In the genomic region with DNA sequence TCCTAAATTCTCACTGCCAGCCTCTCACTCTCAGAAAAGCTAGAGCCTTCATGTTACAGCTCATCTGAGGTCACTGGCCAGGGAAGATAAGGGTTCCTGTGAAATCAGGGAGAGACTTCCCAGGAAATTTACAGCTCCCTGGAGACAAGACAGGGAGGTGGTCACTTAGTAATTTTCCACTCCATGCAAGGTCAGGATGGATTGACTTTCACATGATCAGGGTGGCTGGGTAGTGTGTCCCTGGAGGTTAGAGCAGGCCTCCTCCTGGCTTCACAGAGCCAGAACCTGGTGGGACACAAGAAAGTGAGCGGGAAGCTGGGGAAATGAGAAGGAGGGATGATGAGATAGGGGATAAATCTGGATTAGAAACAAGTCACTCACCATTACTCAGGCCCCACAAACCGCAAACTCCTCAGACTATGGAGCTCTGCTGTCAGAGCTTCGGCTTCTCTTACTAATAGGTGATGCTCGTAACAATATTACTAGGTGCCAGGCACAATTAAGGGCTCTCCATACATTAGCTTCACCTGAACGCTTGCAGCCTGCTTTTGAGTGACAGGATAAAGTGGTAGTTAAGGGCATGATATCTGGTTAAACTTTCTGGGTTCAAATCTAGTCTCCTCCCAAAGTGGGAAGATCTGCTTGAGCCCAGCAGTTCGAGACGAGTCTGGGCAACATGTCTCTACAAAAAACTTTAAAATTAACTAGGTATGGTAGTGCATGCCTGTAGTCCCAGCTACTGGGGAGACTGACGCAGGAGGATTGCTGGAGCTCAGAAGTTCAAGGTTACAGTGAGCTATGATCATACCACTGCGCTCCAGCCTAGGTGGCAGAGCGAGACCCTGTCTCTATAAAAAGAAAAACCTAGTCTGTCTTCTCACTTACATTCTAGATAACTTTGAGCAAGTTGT, we compare ENCODE assay signal across 1 cellular context.
TF ChIP-seq lines count a peak whose summit lies in the region.

No MANE protein-coding gene starts in this region.

TF ChIP-seq in K562, 482 proteins besides CTCF, POLR2A, EP300 and RAD21 (continued from another document and continues in another):
- TF ChIP-seq, protein P1, sequence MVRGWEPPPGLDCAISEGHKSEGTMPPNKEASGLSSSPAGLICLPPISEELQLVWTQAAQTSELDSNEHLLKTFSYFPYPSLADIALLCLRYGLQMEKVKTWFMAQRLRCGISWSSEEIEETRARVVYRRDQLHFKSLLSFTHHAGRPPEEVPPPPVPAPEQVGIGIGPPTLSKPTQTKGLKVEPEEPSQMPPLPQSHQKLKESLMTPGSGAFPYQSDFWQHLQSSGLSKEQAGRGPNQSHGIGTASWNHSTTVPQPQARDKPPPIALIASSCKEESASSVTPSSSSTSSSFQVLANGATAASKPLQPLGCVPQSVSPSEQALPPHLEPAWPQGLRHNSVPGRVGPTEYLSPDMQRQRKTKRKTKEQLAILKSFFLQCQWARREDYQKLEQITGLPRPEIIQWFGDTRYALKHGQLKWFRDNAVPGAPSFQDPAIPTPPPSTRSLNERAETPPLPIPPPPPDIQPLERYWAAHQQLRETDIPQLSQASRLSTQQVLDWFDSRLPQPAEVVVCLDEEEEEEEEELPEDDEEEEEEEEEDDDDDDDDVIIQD (CRISPR knock-in tag; IDR thresholded peaks at IDR 0.05): no peak
- 0 out of 2 replicates have a peak, but pooled peaks have one; percentile 13 for TF ChIP-seq ESRRA (IDR thresholded peaks at IDR 0.05; ENCODE audit: borderline replicate concordance, low read depth)
- TF ChIP-seq, protein P2, sequence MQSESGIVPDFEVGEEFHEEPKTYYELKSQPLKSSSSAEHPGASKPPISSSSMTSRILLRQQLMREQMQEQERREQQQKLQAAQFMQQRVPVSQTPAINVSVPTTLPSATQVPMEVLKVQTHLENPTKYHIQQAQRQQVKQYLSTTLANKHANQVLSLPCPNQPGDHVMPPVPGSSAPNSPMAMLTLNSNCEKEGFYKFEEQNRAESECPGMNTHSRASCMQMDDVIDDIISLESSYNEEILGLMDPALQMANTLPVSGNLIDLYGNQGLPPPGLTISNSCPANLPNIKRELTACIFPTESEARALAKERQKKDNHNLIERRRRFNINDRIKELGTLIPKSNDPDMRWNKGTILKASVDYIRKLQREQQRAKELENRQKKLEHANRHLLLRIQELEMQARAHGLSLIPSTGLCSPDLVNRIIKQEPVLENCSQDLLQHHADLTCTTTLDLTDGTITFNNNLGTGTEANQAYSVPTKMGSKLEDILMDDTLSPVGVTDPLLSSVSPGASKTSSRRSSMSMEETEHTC (IDR thresholded peaks at IDR 0.05): no peak
- TF ChIP-seq, protein P3, sequence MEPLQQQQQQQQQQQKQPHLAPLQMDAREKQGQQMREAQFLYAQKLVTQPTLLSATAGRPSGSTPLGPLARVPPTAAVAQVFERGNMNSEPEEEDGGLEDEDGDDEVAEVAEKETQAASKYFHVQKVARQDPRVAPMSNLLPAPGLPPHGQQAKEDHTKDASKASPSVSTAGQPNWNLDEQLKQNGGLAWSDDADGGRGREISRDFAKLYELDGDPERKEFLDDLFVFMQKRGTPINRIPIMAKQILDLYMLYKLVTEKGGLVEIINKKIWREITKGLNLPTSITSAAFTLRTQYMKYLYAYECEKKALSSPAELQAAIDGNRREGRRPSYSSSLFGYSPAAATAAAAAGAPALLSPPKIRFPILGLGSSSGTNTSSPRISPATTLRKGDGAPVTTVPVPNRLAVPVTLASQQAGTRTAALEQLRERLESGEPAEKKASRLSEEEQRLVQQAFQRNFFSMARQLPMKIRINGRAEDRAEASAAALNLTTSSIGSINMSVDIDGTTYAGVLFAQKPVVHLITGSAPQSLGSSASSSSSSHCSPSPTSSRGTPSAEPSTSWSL (CRISPR knock-in tag; IDR thresholded peaks at IDR 0.05; ENCODE audit: borderline replicate concordance): no peak
- no peak for TF ChIP-seq ZNF707 (CRISPR knock-in tag; conservative IDR thresholded peaks at IDR 0.05)
- TF ChIP-seq, protein P4, sequence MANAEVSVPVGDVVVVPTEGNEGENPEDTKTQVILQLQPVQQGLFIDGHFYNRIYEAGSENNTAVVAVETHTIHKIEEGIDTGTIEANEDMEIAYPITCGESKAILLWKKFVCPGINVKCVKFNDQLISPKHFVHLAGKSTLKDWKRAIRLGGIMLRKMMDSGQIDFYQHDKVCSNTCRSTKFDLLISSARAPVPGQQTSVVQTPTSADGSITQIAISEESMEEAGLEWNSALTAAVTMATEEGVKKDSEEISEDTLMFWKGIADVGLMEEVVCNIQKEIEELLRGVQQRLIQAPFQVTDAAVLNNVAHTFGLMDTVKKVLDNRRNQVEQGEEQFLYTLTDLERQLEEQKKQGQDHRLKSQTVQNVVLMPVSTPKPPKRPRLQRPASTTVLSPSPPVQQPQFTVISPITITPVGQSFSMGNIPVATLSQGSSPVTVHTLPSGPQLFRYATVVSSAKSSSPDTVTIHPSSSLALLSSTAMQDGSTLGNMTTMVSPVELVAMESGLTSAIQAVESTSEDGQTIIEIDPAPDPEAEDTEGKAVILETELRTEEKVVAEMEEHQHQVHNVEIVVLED (CRISPR knock-in tag; IDR thresholded peaks at IDR 0.05): no peak
- no peak for TF ChIP-seq SUPT5H (IDR thresholded peaks at IDR 0.05)
- TF ChIP-seq NR1H2 (CRISPR knock-in tag; IDR thresholded peaks at IDR 0.05): no peak
- TF ChIP-seq SLC30A9 (CRISPR knock-in tag; IDR thresholded peaks at IDR 0.05): no peak
- TF ChIP-seq CHCHD3 (CRISPR knock-in tag; IDR thresholded peaks at IDR 0.05): no peak
- TF ChIP-seq TFAM (CRISPR knock-in tag; conservative IDR thresholded peaks at IDR 0.05): no peak
- no peak for TF ChIP-seq HMGN3 (IDR thresholded peaks at IDR 0.05; ENCODE audit: borderline replicate concordance, extremely low read depth, insufficient read length, low read depth, low read length)
- TF ChIP-seq TRIM24 (IDR thresholded peaks at IDR 0.05): no peak
- TF ChIP-seq NEUROD1 (IDR thresholded peaks at IDR 0.05; ENCODE audit: borderline replicate concordance, low read depth, low read length, partially characterized antibody): no peak
- no peak for TF ChIP-seq ZNF175 (CRISPR knock-in tag; IDR thresholded peaks at IDR 0.05; ENCODE audit: low read depth)
- TF ChIP-seq, protein P5, sequence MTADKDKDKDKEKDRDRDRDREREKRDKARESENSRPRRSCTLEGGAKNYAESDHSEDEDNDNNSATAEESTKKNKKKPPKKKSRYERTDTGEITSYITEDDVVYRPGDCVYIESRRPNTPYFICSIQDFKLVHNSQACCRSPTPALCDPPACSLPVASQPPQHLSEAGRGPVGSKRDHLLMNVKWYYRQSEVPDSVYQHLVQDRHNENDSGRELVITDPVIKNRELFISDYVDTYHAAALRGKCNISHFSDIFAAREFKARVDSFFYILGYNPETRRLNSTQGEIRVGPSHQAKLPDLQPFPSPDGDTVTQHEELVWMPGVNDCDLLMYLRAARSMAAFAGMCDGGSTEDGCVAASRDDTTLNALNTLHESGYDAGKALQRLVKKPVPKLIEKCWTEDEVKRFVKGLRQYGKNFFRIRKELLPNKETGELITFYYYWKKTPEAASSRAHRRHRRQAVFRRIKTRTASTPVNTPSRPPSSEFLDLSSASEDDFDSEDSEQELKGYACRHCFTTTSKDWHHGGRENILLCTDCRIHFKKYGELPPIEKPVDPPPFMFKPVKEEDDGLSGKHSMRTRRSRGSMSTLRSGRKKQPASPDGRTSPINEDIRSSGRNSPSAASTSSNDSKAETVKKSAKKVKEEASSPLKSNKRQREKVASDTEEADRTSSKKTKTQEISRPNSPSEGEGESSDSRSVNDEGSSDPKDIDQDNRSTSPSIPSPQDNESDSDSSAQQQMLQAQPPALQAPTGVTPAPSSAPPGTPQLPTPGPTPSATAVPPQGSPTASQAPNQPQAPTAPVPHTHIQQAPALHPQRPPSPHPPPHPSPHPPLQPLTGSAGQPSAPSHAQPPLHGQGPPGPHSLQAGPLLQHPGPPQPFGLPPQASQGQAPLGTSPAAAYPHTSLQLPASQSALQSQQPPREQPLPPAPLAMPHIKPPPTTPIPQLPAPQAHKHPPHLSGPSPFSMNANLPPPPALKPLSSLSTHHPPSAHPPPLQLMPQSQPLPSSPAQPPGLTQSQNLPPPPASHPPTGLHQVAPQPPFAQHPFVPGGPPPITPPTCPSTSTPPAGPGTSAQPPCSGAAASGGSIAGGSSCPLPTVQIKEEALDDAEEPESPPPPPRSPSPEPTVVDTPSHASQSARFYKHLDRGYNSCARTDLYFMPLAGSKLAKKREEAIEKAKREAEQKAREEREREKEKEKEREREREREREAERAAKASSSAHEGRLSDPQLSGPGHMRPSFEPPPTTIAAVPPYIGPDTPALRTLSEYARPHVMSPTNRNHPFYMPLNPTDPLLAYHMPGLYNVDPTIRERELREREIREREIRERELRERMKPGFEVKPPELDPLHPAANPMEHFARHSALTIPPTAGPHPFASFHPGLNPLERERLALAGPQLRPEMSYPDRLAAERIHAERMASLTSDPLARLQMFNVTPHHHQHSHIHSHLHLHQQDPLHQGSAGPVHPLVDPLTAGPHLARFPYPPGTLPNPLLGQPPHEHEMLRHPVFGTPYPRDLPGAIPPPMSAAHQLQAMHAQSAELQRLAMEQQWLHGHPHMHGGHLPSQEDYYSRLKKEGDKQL (CRISPR knock-in tag; IDR thresholded peaks at IDR 0.05; ENCODE audit: borderline replicate concordance): no peak
- peak in 1 of 2 experiments; percentile 41; a peak in 1 of 4 replicates for TF ChIP-seq HDAC1 (IDR thresholded peaks at IDR 0.05)
- TF ChIP-seq KLF13 (tag; IDR thresholded peaks at IDR 0.05; ENCODE audit: borderline replicate concordance, low read depth): no peak
- TF ChIP-seq, protein P6, sequence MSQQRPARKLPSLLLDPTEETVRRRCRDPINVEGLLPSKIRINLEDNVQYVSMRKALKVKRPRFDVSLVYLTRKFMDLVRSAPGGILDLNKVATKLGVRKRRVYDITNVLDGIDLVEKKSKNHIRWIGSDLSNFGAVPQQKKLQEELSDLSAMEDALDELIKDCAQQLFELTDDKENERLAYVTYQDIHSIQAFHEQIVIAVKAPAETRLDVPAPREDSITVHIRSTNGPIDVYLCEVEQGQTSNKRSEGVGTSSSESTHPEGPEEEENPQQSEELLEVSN (IDR thresholded peaks at IDR 0.05; ENCODE audit: borderline replicate concordance in 1 of 2, extremely low read depth in 1 of 2, insufficient read depth in 1 of 2, insufficient read length in 1 of 2, low read depth in 1 of 2, low read length in 1 of 2, poor library complexity in 1 of 2, severe bottlenecking in 1 of 2): no peak
- TF ChIP-seq MEF2D (tag; conservative IDR thresholded peaks at IDR 0.05; ENCODE audit: low read depth): no peak
- TF ChIP-seq, protein P7, sequence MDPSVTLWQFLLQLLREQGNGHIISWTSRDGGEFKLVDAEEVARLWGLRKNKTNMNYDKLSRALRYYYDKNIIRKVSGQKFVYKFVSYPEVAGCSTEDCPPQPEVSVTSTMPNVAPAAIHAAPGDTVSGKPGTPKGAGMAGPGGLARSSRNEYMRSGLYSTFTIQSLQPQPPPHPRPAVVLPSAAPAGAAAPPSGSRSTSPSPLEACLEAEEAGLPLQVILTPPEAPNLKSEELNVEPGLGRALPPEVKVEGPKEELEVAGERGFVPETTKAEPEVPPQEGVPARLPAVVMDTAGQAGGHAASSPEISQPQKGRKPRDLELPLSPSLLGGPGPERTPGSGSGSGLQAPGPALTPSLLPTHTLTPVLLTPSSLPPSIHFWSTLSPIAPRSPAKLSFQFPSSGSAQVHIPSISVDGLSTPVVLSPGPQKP (CRISPR knock-in tag; IDR thresholded peaks at IDR 0.05): no peak
- no peak for TF ChIP-seq JUND (IDR thresholded peaks at IDR 0.05; ENCODE audit: borderline replicate concordance, low read depth, low read length)
- no peak for TF ChIP-seq JUND (tag; IDR thresholded peaks at IDR 0.05; ENCODE audit: borderline replicate concordance, low read depth, low read length)
- no peak for TF ChIP-seq SIX5 (IDR thresholded peaks at IDR 0.05; ENCODE audit: borderline replicate concordance in 1 of 2, insufficient read depth in 1 of 2, low read depth in 1 of 2, low read length in 2 of 2)
- TF ChIP-seq SAP30 (IDR thresholded peaks at IDR 0.05; ENCODE audit: borderline replicate concordance, insufficient read depth, low read depth, low read length, poor library complexity, severe bottlenecking): no peak
- TF ChIP-seq, protein P8, sequence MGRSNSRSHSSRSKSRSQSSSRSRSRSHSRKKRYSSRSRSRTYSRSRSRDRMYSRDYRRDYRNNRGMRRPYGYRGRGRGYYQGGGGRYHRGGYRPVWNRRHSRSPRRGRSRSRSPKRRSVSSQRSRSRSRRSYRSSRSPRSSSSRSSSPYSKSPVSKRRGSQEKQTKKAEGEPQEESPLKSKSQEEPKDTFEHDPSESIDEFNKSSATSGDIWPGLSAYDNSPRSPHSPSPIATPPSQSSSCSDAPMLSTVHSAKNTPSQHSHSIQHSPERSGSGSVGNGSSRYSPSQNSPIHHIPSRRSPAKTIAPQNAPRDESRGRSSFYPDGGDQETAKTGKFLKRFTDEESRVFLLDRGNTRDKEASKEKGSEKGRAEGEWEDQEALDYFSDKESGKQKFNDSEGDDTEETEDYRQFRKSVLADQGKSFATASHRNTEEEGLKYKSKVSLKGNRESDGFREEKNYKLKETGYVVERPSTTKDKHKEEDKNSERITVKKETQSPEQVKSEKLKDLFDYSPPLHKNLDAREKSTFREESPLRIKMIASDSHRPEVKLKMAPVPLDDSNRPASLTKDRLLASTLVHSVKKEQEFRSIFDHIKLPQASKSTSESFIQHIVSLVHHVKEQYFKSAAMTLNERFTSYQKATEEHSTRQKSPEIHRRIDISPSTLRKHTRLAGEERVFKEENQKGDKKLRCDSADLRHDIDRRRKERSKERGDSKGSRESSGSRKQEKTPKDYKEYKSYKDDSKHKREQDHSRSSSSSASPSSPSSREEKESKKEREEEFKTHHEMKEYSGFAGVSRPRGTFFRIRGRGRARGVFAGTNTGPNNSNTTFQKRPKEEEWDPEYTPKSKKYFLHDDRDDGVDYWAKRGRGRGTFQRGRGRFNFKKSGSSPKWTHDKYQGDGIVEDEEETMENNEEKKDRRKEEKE (IDR thresholded peaks at IDR 0.05; ENCODE audit: borderline replicate concordance in 1 of 2, control insufficient read depth in 1 of 2, low read depth in 2 of 2, low read length in 1 of 2): no peak
- TF ChIP-seq POLR3A (IDR thresholded peaks at IDR 0.05; ENCODE audit: borderline replicate concordance, extremely low read depth, insufficient read depth, insufficient read length): no peak
- no peak for TF ChIP-seq MCM7 (IDR thresholded peaks at IDR 0.05)
- TF ChIP-seq, protein P9, sequence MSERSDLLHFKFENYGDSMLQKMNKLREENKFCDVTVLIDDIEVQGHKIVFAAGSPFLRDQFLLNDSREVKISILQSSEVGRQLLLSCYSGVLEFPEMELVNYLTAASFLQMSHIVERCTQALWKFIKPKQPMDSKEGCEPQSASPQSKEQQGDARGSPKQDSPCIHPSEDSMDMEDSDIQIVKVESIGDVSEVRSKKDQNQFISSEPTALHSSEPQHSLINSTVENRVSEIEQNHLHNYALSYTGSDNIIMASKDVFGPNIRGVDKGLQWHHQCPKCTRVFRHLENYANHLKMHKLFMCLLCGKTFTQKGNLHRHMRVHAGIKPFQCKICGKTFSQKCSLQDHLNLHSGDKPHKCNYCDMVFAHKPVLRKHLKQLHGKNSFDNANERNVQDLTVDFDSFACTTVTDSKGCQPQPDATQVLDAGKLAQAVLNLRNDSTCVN (CRISPR knock-in tag; IDR thresholded peaks at IDR 0.05): no peak
- TF ChIP-seq NFRKB (IDR thresholded peaks at IDR 0.05; ENCODE audit: low read depth): no peak
- TF ChIP-seq ZNF561 (CRISPR knock-in tag; conservative IDR thresholded peaks at IDR 0.05): no peak
- TF ChIP-seq GATAD2B (IDR thresholded peaks at IDR 0.05; ENCODE audit: borderline replicate concordance): no peak
